ENCODE assay signal across 26 cellular contexts in genomic region chr6:147986891-147987290, GRCh38.
"Had no signal": no experiment of that assay in that cellular context is flagged by ENCODE, and none has a peak within 500 bp of the region (broad histone marks: within the 10 kb centered on the region; RNA-seq: fewer than 3 reads in every experiment).

No MANE protein-coding gene starts in this region.

- H3K36me3 Mint-ChIP-seq: activated naive CD4-positive, alpha-beta T cell treated with anti-CD3 and anti-CD28 coated beads, Interleukin-2, amount 50 U/mL, for 24 hours had no signal

- H3K9me3 Mint-ChIP-seq: activated CD4-positive, alpha-beta T cell treated with anti-CD3 and anti-CD28 coated beads, Interleukin-2, amount 10 ng/mL, durations not matched to agents 24 days and 14 days; activated CD8-positive, alpha-beta T cell treated with anti-CD3 and anti-CD28 coated beads for 36 hours; activated naive CD8-positive, alpha-beta T cell treated with anti-CD3 and anti-CD28 coated beads, Interleukin-2, amount 50 U/mL, for 24 hours; activated T-cell treated with anti-CD3 and anti-CD28 coated beads, Interleukin-2, amount 50 U/mL, for 4 hours had no signal

- H3K27ac Mint-ChIP-seq: activated CD4-positive, alpha-beta T cell treated with anti-CD3 and anti-CD28 coated beads, Interleukin-2, amount 10 ng/mL, durations not matched to agents 24 days and 14 days; activated CD8-positive, alpha-beta T cell treated with anti-CD3 and anti-CD28 coated beads for 36 hours; activated naive CD4-positive, alpha-beta T cell treated with anti-CD3 and anti-CD28 coated beads, Interleukin-2, amount 50 U/mL, for 24 hours; activated naive CD8-positive, alpha-beta T cell treated with anti-CD3 and anti-CD28 coated beads, Interleukin-2, amount 50 U/mL, for 24 hours; activated T-helper 17 cell treated with anti-CD3 and anti-CD28 coated beads, Interleukin-2, amount 50 U/mL, for 72 hours; stimulated activated naive CD8-positive, alpha-beta T cell treated with anti-CD3 and anti-CD28 coated beads, Interleukin-15, amount 100 ng/mL, for 72 hours; type B pancreatic cell had no signal

- DNase-seq: activated CD4-positive, alpha-beta T cell treated with anti-CD3 and anti-CD28 coated beads, Interleukin-2, amount 10 ng/mL, durations not matched to agents 24 days and 14 days; activated CD8-positive, alpha-beta T cell treated with anti-CD3 and anti-CD28 coated beads for 36 hours; activated gamma-delta T cell treated with Interleukin-2 at 50 U/mL for 16 hours; activated naive CD8-positive, alpha-beta T cell treated with anti-CD3 and anti-CD28 coated beads, Interleukin-2, amount 50 U/mL, for 24 hours; activated T-cell treated with anti-CD3 and anti-CD28 coated beads, Interleukin-2, amount 50 U/mL, for 4 hours; dermis blood vessel endothelial cell; effector CD4-positive, alpha-beta T cell; left ventricle myocardium inferior; pancreas; retina; stimulated activated CD4-positive, alpha-beta T cell treated with anti-CD3 and anti-CD28 coated beads, Interleukin-12 subunit alpha, Interleukin-12 subunit beta, amount 100 ng/mL, for 4 hours; stimulated activated CD4-positive, alpha-beta T cell treated with anti-CD3 and anti-CD28 coated beads, Interleukin-4, amount 100 ng/mL, for 1 hour; stimulated activated naive CD8-positive, alpha-beta T cell treated with anti-CD3 and anti-CD28 coated beads, Interleukin-15, amount 100 ng/mL, for 72 hours; substantia nigra; T1000; uterus; WERI-Rb-1 had no signal

- H3K27me3 Mint-ChIP-seq: activated CD4-positive, alpha-beta T cell treated with anti-CD3 and anti-CD28 coated beads, Interleukin-2, amount 10 ng/mL, durations not matched to agents 24 days and 14 days; activated CD8-positive, alpha-beta T cell treated with anti-CD3 and anti-CD28 coated beads for 36 hours; activated naive CD8-positive, alpha-beta T cell treated with anti-CD3 and anti-CD28 coated beads, Interleukin-2, amount 50 U/mL, for 24 hours; central memory CD8-positive, alpha-beta T cell; stimulated activated naive CD8-positive, alpha-beta T cell treated with anti-CD3 and anti-CD28 coated beads, Interleukin-15, amount 100 ng/mL, for 72 hours; type B pancreatic cell had no signal

- H3K4me3 Mint-ChIP-seq: activated CD4-positive, alpha-beta T cell treated with anti-CD3 and anti-CD28 coated beads, Interleukin-2, amount 10 ng/mL, durations not matched to agents 24 days and 14 days; activated CD8-positive, alpha-beta T cell treated with anti-CD3 and anti-CD28 coated beads for 36 hours; activated naive CD4-positive, alpha-beta T cell treated with anti-CD3 and anti-CD28 coated beads, Interleukin-2, amount 50 U/mL, for 24 hours; activated naive CD8-positive, alpha-beta T cell treated with anti-CD3 and anti-CD28 coated beads, Interleukin-2, amount 50 U/mL, for 24 hours; activated T-cell treated with anti-CD3 and anti-CD28 coated beads, Interleukin-2, amount 50 U/mL, for 4 hours; activated T-helper 17 cell treated with anti-CD3 and anti-CD28 coated beads, Interleukin-2, amount 50 U/mL, for 72 hours; central memory CD8-positive, alpha-beta T cell; nephron; stimulated activated naive CD8-positive, alpha-beta T cell treated with anti-CD3 and anti-CD28 coated beads, Interleukin-15, amount 100 ng/mL, for 72 hours; type B pancreatic cell had no signal

- H3K27ac ChIP-seq: breast epithelium, esophagus muscularis mucosa, left ventricle myocardium inferior, pancreas, prostate gland, skin epidermis, uterus, WERI-Rb-1 had no signal

- H3K4me1 ChIP-seq: breast epithelium, left ventricle myocardium inferior, pancreas, prostate gland, uterus had no signal

- H3K9me3 ChIP-seq: breast epithelium, esophagus muscularis mucosa, left ventricle myocardium inferior, pancreas, prostate gland, uterus had no signal

- H3K27me3 ChIP-seq: breast epithelium, esophagus muscularis mucosa, pancreas, uterus had no signal

- H3K4me3 ChIP-seq: breast epithelium, esophagus muscularis mucosa, left ventricle myocardium inferior, pancreas, prostate gland, skin epidermis, uterus had no signal

- H3K4me1 Mint-ChIP-seq: activated CD4-positive, alpha-beta T cell treated with anti-CD3 and anti-CD28 coated beads, Interleukin-2, amount 10 ng/mL, durations not matched to agents 24 days and 14 days; activated naive CD4-positive, alpha-beta T cell treated with anti-CD3 and anti-CD28 coated beads, Interleukin-2, amount 50 U/mL, for 24 hours; activated naive CD8-positive, alpha-beta T cell treated with anti-CD3 and anti-CD28 coated beads, Interleukin-2, amount 50 U/mL, for 24 hours; activated T-helper 17 cell treated with anti-CD3 and anti-CD28 coated beads, Interleukin-2, amount 50 U/mL, for 72 hours; central memory CD8-positive, alpha-beta T cell; stimulated activated naive CD8-positive, alpha-beta T cell treated with anti-CD3 and anti-CD28 coated beads, Interleukin-15, amount 100 ng/mL, for 72 hours had no signal

- H3K36me3 ChIP-seq: breast epithelium, esophagus muscularis mucosa, left ventricle myocardium inferior, pancreas, prostate gland, uterus, WERI-Rb-1 had no signal
